Comparison of ENCODE assay signal across 8 cellular contexts in the genomic region with DNA sequence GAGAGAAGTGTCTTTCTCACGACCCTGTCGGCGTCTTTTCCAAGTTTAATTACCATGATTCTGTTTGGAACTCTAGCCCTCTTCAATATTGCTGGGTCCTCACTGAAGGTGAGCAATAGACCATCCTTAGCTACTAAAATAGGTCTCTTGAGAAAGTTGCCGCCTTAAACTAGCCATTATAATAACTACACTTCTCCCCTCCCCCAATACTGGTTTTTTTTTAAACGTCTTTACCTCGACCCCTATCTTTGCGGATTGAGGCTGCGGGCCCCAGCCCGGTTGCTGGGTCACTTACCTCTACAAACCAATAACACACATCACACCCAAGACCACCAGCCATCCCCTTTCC. TPM values are rescaled to one million over a fixed set of nuclear protein-coding genes. Genes with fewer than 3 reads are reported as not detected.
DNase-seq lines count a peak whose midpoint lies in the region; ATAC-seq and TF ChIP-seq lines count a peak whose summit lies in the region.

No MANE protein-coding gene starts in this region.

- no peaks in the 10 kb centered on the region for H3K9me3 ChIP-seq in BLaER1 treated with 17β-estradiol and CSF1 and Interleukin-3, amounts not matched to agents 10 nM and 100 nM (replicated peaks in 1 of 11)
- no peaks in the 10 kb centered on the region for H3K9me3 ChIP-seq in esophagus (ENCODE audit: control insufficient read depth in 2 of 2, insufficient read depth in 1 of 2, low read depth in 1 of 2, low read length in 1 of 2)
- H3K9me3 ChIP-seq in osteoblast (ENCODE audit: low read depth, low read length) = no peaks in the 10 kb centered on the region

- H3K9ac ChIP-seq in BLaER1 treated with 17β-estradiol and CSF1 and Interleukin-3, amounts not matched to agents 10 nM and 100 nM = peak overlapping the region; percentile 82 to 93 (median 87)

- 1 to 2% methylated on average over 9 of the region's 9 CpGs for WGBS in esophagus, 2 donors

- H3K27ac ChIP-seq in BLaER1 treated with 17β-estradiol and CSF1 and Interleukin-3, amounts not matched to agents 10 nM and 100 nM = peak overlapping the region; percentile 84 to 94 (median 89)
- H3K27ac ChIP-seq in esophagus (ENCODE audit: low read depth in 2 of 2, low read length in 1 of 2) = peak overlapping the region; percentile 95 to 99
- H3K27ac ChIP-seq in osteoblast (ENCODE audit: low read depth, low read length) = peak overlapping the region; percentile 86

- peak overlapping the region; percentile 59 for H2AFZ ChIP-seq in osteoblast (ENCODE audit: low read length)

- H3K4me1 ChIP-seq in BLaER1 treated with 17β-estradiol and CSF1 and Interleukin-3, amounts not matched to agents 10 nM and 100 nM = peaks cover 19 to 49% (median 23%) of the 10 kb centered on the region in 10 experiments
- peaks cover 2 to 3% of the 10 kb centered on the region in 2 donors for H3K4me1 ChIP-seq in esophagus (ENCODE audit: control insufficient read depth in 2 of 2, insufficient read depth in 2 of 2, low read length in 1 of 2)
- peaks cover 11% of the 10 kb centered on the region for H3K4me1 ChIP-seq in osteoblast (ENCODE audit: insufficient read depth, low read length)

- TF ChIP-seq CTCF in NB4 (IDR thresholded peaks at IDR 0.05; ENCODE audit: low read depth, low read length) = no peak
- no peak for TF ChIP-seq CTCF in osteoblast (IDR thresholded peaks at IDR 0.05; ENCODE audit: extremely low read depth, low read depth, low read length)

- no peak for TF ChIP-seq POLR2A in NB4 (IDR thresholded peaks at IDR 0.05; ENCODE audit: extremely low read depth, insufficient read length)

- no peaks in the 10 kb centered on the region for H3K27me3 ChIP-seq in BLaER1 treated with 17β-estradiol and CSF1 and Interleukin-3, amounts not matched to agents 10 nM and 100 nM
- H3K27me3 ChIP-seq in esophagus (ENCODE audit: control insufficient read depth in 1 of 2, insufficient read depth in 2 of 2, low read length in 2 of 2) = no peaks in the 10 kb centered on the region
- no peaks in the 10 kb centered on the region for H3K27me3 ChIP-seq in osteoblast (ENCODE audit: insufficient read depth, low read length)

- no peak for ATAC-seq in GM19467 (IDR thresholded peaks at IDR 0.05; ENCODE audit: unreplicated experiment)
- no peak for ATAC-seq in HG03342 (IDR thresholded peaks at IDR 0.05; ENCODE audit: unreplicated experiment)

- H3K36me3 ChIP-seq in BLaER1 treated with 17β-estradiol and CSF1 and Interleukin-3, amounts not matched to agents 10 nM and 100 nM = peaks cover 38 to 44% (median 41%) of the 10 kb centered on the region in 11 experiments
- H3K36me3 ChIP-seq in esophagus (ENCODE audit: control insufficient read depth in 2 of 2, insufficient read depth in 2 of 2, low read length in 1 of 2) (peaks cover 3 to 11% of the 10 kb centered on the region in 2 donors), osteoblast (ENCODE audit: insufficient read depth, low read length) (peaks cover 34% of the 10 kb centered on the region)

- peak overlapping the region; percentile 71 to 94 (median 89) for H3K4me2 ChIP-seq in BLaER1 treated with 17β-estradiol and CSF1 and Interleukin-3, amounts not matched to agents 10 nM and 100 nM
- peak overlapping the region; percentile 90 for H3K4me2 ChIP-seq in osteoblast (ENCODE audit: insufficient read depth, low read length)

- H3K79me2 ChIP-seq in osteoblast (ENCODE audit: insufficient read depth, low read length) = peaks cover 33% of the 10 kb centered on the region

- peaks cover 0 to 19% (median 5%) of the 10 kb centered on the region in 11 experiments; a peak in 7 of 22 replicates for H4K20me1 ChIP-seq in BLaER1 treated with 17β-estradiol and CSF1 and Interleukin-3, amounts not matched to agents 10 nM and 100 nM
- peaks cover 3% of the 10 kb centered on the region for H4K20me1 ChIP-seq in osteoblast (ENCODE audit: insufficient read depth, low read length)

- H3K4me3 ChIP-seq in BLaER1 treated with 17β-estradiol and CSF1 and Interleukin-3, amounts not matched to agents 10 nM and 100 nM = peak overlapping the region; percentile 69 to 89 (median 73)
- H3K4me3 ChIP-seq in NB4 (ENCODE audit: low read depth, low read length) (peak overlapping the region; percentile 99), esophagus (ENCODE audit: low read depth in 1 of 2, low read length in 2 of 2) (peak overlapping the region; percentile 81 to 86), osteoblast (ENCODE audit: insufficient read depth, low read length) (peak overlapping the region; percentile 80)

- DNase-seq in NB4 (ENCODE audit: low read depth) (no peak), osteoblast (ENCODE audit: insufficient read length, low spot score, missing footprints) (no peak), occipital lobe (lab: John Stamatoyannopoulos, UW) (no peak)
- DNase-seq in stimulated activated CD4-positive, alpha-beta T cell treated with anti-CD3 and anti-CD28 coated beads, Interleukin-4, amount 100 ng/mL, for 1 hour = no peak

RNA-seq across cellular contexts. Expression of a gene that starts 0.7 kb away (rescaled TPM):
- 100 to 1,000 TPM; 290 to 298 TPM for polyA plus RNA-seq in esophagus
- total RNA-seq in osteoblast (63.1 and 66.6 TPM in 2 replicates), occipital lobe (105 TPM)

RNA-seq across cellular contexts. Expression of a gene that starts 49.3 kb away (rescaled TPM):
- polyA plus RNA-seq in esophagus = 100 to 1,000 TPM in 1 of 2 donors, 10 to 100 TPM in 1; 99.3 to 101 TPM
- total RNA-seq in osteoblast = 168 and 176 TPM in 2 replicates
- total RNA-seq in occipital lobe = 146 TPM
